13 cellular contexts compared by ENCODE assay signal in the genomic region with DNA sequence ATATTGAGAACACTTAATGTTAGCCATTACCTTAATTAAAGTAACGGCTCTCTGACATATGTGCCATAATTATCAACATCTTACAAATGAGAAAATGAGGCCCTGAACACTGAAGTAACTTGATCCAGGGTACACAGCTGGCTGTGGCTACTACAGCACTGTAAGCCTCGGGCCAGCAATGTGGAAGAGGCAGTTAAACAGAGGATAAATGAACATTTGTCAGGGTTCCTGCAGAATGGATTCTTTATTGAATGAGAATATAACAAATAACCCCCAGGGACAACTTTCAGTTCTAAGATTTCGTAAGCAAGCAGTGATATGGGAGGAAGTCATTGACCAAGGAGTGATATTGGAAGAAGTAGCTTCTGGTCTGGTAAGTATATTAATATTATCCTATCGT.
DNase-seq lines count a peak whose midpoint lies in the region; ATAC-seq and TF ChIP-seq lines count a peak whose summit lies in the region.
"Had no signal": no experiment of that assay in that cellular context is flagged by ENCODE, and none has a peak within 500 bp of the region (broad histone marks: within the 10 kb centered on the region; RNA-seq: fewer than 3 reads in every experiment).

No MANE protein-coding gene starts in this region.

- H3K4me3 ChIP-seq in HEK293 (ENCODE audit: low read depth, low read length) = no peak overlapping the region
- H3K4me3 ChIP-seq in Caco-2 (ENCODE audit: low read depth, low read length) = no peak overlapping the region
- no peak overlapping the region for H3K4me3 ChIP-seq in naive thymus-derived CD4-positive, alpha-beta T cell (ENCODE audit: low read length)

- BruUV-seq in Caco-2 (replicated peaks; lab: Mats Ljungman, UMichigan) = no TSS peak

- DNase-seq in NCI-H2171 treated with DMSO at 0.1 percent for 48 hours (lab: John Stamatoyannopoulos, UW) (peak; percentile 26), NCI-H2171 (lab: John Stamatoyannopoulos, UW) (no peak), NCI-H69 (lab: John Stamatoyannopoulos, UW) (peak; percentile 85), foreskin melanocyte (peak; percentile 86), Caco-2 (no peak), pons (ENCODE audit: low spot score) (no peak)
- DNase-seq in naive thymus-derived CD4-positive, alpha-beta T cell = no peak
- DNase-seq: C1 segment of cervical spinal cord; CD4-positive, alpha-beta T cell; HCEC 1CT had no signal

- no peak overlapping the region for H3K27ac Mint-ChIP-seq in Caco-2 (ENCODE audit: unreplicated experiment)
- H3K27ac Mint-ChIP-seq in naive thymus-derived CD4-positive, alpha-beta T cell = no peak overlapping the region
- H3K27ac Mint-ChIP-seq: B cell; CD4-positive, alpha-beta T cell had no signal

- H3K4me1 ChIP-seq in HEK293 (ENCODE audit: control insufficient read depth, insufficient read depth, low read length) (no peaks in the 10 kb centered on the region), Caco-2 (no peaks in the 10 kb centered on the region)
- no peaks in the 10 kb centered on the region for H3K4me1 ChIP-seq in naive thymus-derived CD4-positive, alpha-beta T cell (ENCODE audit: control insufficient read depth in 2 of 2, insufficient read depth in 2 of 2, low read length in 2 of 2)

- CTCF ChIA-PET in HEK293 (lab: Yijun Ruan, JAX) = interaction anchor here (0.6 kb wide), 1 partner anchor 183 kb away, joined by 3 read pairs; no protein-coding TSS in a partner anchor
- CTCF ChIA-PET in Caco-2 (lab: Charles Lee) = no interaction called here
- CTCF ChIA-PET in naive thymus-derived CD4-positive, alpha-beta T cell (lab: Charles Lee) = no interaction called here

- no peaks in the 10 kb centered on the region for H3K27me3 Mint-ChIP-seq in Caco-2 (ENCODE audit: insufficient read depth, unreplicated experiment)
- no peaks in the 10 kb centered on the region for H3K27me3 Mint-ChIP-seq in naive thymus-derived CD4-positive, alpha-beta T cell
- H3K27me3 Mint-ChIP-seq: B cell; CD4-positive, alpha-beta T cell had no signal

- no peaks in the 10 kb centered on the region for H3K36me3 Mint-ChIP-seq in Caco-2 (ENCODE audit: insufficient read depth, unreplicated experiment)
- H3K36me3 Mint-ChIP-seq in naive thymus-derived CD4-positive, alpha-beta T cell = peaks cover 0 to 33% (median 17%) of the 10 kb centered on the region in 5 donors

- TF ChIP-seq CTCF in HEK293 (tag by site-specific recombination; IDR thresholded peaks at IDR 0.05) = no peak
- TF ChIP-seq CTCF in Caco-2 (IDR thresholded peaks at IDR 0.05; ENCODE audit: insufficient read depth in 1 of 2, low read depth in 1 of 2, low read length in 1 of 2, severe bottlenecking in 1 of 2, unreplicated experiment in 1 of 2) = no peak

- H3K4me1 Mint-ChIP-seq in Caco-2 (ENCODE audit: low read depth, unreplicated experiment) = no peaks in the 10 kb centered on the region
- peaks cover 0 to 2% (median 0%) of the 10 kb centered on the region in 7 donors for H3K4me1 Mint-ChIP-seq in naive thymus-derived CD4-positive, alpha-beta T cell
- H3K4me1 Mint-ChIP-seq: B cell had no signal

- no peak for ATAC-seq in naive thymus-derived CD4-positive, alpha-beta T cell

- intact Hi-C loops in Caco-2 (cut with micrococcal nuclease; ENCODE audit: unreplicated experiment) = no loop called here
- intact Hi-C loops in naive thymus-derived CD4-positive, alpha-beta T cell (cut with micrococcal nuclease) = no loop called here

- H3K4me3 Mint-ChIP-seq in Caco-2 (ENCODE audit: unreplicated experiment) = no peak overlapping the region
- H3K4me3 Mint-ChIP-seq in naive thymus-derived CD4-positive, alpha-beta T cell = no peak overlapping the region
- H3K4me3 Mint-ChIP-seq: B cell; CD4-positive, alpha-beta T cell had no signal

- POLR2A ChIA-PET in HEK293 (lab: Yijun Ruan, JAX) (no interaction called here), Caco-2 (lab: Charles Lee) (no interaction called here)
- POLR2A ChIA-PET in naive thymus-derived CD4-positive, alpha-beta T cell (lab: Charles Lee) = no interaction called here

- H3K9me3 Mint-ChIP-seq in Caco-2 (ENCODE audit: unreplicated experiment) = no peaks in the 10 kb centered on the region
- H3K9me3 Mint-ChIP-seq in naive thymus-derived CD4-positive, alpha-beta T cell = no peaks in the 10 kb centered on the region
- H3K9me3 Mint-ChIP-seq: CD4-positive, alpha-beta T cell had no signal

- H3K9me3 ChIP-seq in HEK293 (ENCODE audit: control insufficient read depth, insufficient read depth, low read depth, low read length) (no peaks in the 10 kb centered on the region), Caco-2 (no peaks in the 10 kb centered on the region)
- no peaks in the 10 kb centered on the region for H3K9me3 ChIP-seq in naive thymus-derived CD4-positive, alpha-beta T cell (ENCODE audit: control insufficient read depth in 2 of 3, low read length in 3 of 3)

- H3K27me3 ChIP-seq in Caco-2 (replicated peaks; ENCODE audit: control insufficient read depth, insufficient read depth, low read length) = no peaks in the 10 kb centered on the region
- H3K27me3 ChIP-seq in naive thymus-derived CD4-positive, alpha-beta T cell (ENCODE audit: control insufficient read depth in 2 of 2, insufficient read depth in 2 of 2, low read length in 2 of 2) = no peaks in the 10 kb centered on the region

- H3K36me3 ChIP-seq in HEK293 (ENCODE audit: control insufficient read depth in 2 of 2, insufficient read depth in 1 of 2, low read length in 2 of 2) (no peaks in the 10 kb centered on the region), Caco-2 (ENCODE audit: control insufficient read depth, insufficient read depth, low read length) (no peaks in the 10 kb centered on the region)
- H3K36me3 ChIP-seq in naive thymus-derived CD4-positive, alpha-beta T cell (ENCODE audit: control insufficient read depth in 2 of 3, insufficient read depth in 3 of 3, low read length in 3 of 3) = peaks cover 0 to 5% (median 0%) of the 10 kb centered on the region in 3 experiments

- H3K27ac ChIP-seq in HEK293 (ENCODE audit: extremely low read depth, low read depth, low read length) = no peak overlapping the region
- no peak overlapping the region for H3K27ac ChIP-seq in naive thymus-derived CD4-positive, alpha-beta T cell (ENCODE audit: low read depth, low read length)
- H3K27ac ChIP-seq: HL-60 had no signal

TF ChIP-seq in HEK293, 187 proteins besides CTCF, POLR2A, EP300 and RAD21:
- no peak for TF ChIP-seq RBAK (tag by site-specific recombination; IDR thresholded peaks at IDR 0.05)
- peak; percentile 33; the same call in 1 of the 2 replicates for TF ChIP-seq ZBTB20 (tag by site-specific recombination; IDR thresholded peaks at IDR 0.05)

Comparison
In these comparisons a context has a peak if more than half of its experiments do, and no peak if none do; other contexts are left out.
1. DNase-seq: peak in NCI-H2171 treated with DMSO at 0.1 percent for 48 hours (single experiment), NCI-H69 (single experiment) and foreskin melanocyte (single experiment); none in NCI-H2171 (single experiment), Caco-2 (0 of 2), pons (single experiment) and naive thymus-derived CD4-positive, alpha-beta T cell (0 of 9).